ENCODE assay signal across 8 cellular contexts in the genomic region with DNA sequence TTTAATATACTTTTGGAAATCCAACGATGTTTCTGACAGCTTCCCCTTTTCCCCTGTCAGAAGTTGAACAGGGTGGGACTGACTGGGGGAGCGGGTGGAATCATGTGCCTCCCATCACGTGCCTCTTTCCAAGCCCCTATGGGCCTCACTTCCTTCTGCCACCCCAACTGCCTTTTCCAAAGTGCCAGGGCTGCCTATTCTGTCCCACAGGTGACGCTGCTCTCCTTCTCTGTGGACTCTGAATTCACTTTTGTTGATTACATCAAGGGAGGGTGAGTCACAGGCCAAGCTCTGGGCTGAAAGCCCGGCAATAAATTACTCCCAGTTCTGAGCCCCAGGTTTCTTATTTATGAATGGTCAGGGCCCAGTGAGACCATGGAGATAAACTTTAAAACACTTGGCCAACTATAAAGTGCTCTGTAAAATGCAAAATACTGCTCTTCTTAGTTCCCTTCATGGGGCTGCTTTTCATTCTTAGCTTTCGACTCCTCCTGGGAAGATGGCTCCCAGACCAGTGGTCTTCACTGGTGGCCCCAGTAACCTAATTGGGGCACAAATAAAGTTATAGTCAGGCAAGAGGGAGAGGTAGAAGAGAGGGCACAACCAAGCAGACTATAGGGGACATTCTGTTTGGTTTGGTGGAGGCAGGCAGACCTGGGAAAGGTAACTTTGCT. TPM values are rescaled to one million over a fixed set of nuclear protein-coding genes. Genes with fewer than 3 reads are reported as not detected.
DNase-seq lines count a peak whose midpoint lies in the region; ATAC-seq and TF ChIP-seq lines count a peak whose summit lies in the region.

No MANE protein-coding gene starts in this region.

- no peaks in the 10 kb centered on the region for H3K27me3 ChIP-seq in MG63
- no peaks in the 10 kb centered on the region for H3K27me3 ChIP-seq in cardiac muscle cell
- no peaks in the 10 kb centered on the region for H3K27me3 ChIP-seq in prostate gland (replicated peaks; ENCODE audit: insufficient read depth)

- intact Hi-C loops in prostate gland (cut with DNase I), result loop anchor here (2.0 kb wide), 1 partner anchor 231 kb away; no protein-coding TSS in a partner anchor

- no peak for TF ChIP-seq POLR2A in prostate gland (IDR thresholded peaks at IDR 0.05)

- WGBS in prostate gland, result 16% methylated on average over 6 of the region's 6 CpGs

- H3K9me3 ChIP-seq in MG63, result no peaks in the 10 kb centered on the region
- no peaks in the 10 kb centered on the region for H3K9me3 ChIP-seq in cardiac muscle cell (ENCODE audit: low read depth)
- no peaks in the 10 kb centered on the region for H3K9me3 ChIP-seq in prostate gland

- H3K4me3 ChIP-seq in MG63 (no peak overlapping the region), cardiac muscle cell (no peak overlapping the region), prostate gland (no peak overlapping the region)

- H3K36me3 ChIP-seq in MG63, result no peaks in the 10 kb centered on the region
- H3K36me3 ChIP-seq in cardiac muscle cell, result no peaks in the 10 kb centered on the region
- H3K36me3 ChIP-seq in prostate gland, result no peaks in the 10 kb centered on the region

- no peak overlapping the region for H3K27ac ChIP-seq in cardiac muscle cell
- peak overlapping the region; percentile 21 to 38 for H3K27ac ChIP-seq in prostate gland

- no peak for ATAC-seq in GM21786 (IDR thresholded peaks at IDR 0.05; ENCODE audit: unreplicated experiment)

- peak; percentile 99 for TF ChIP-seq CTCF in cardiac muscle cell (IDR thresholded peaks at IDR 0.05; ENCODE audit: low read depth, low read length)
- TF ChIP-seq CTCF in prostate gland (IDR thresholded peaks at IDR 0.05), result peak; percentile 37 to 92 (median 84)

- DNase-seq in ELR (ENCODE audit: low read depth) (peak; percentile 93), MG63 (peak; percentile 81), cardiac muscle cell (ENCODE audit: low read depth in 1 of 2, low spot score in 1 of 2) (peak in 1 of 2 donors; percentile 94), prostate gland (ENCODE audit: low spot score) (peak; percentile 85), NCI-H1694 (lab: John Stamatoyannopoulos, UW) (no peak), DMS114 treated with DMSO at 0.1 percent for 48 hours (lab: John Stamatoyannopoulos, UW; ENCODE audit: unreplicated experiment) (no peak)
- peak; percentile 39 for DNase-seq in activated naive CD4-positive, alpha-beta T cell treated with anti-CD3 and anti-CD28 coated beads, Interleukin-2, amount 50 U/mL, for 16 hours

- no peaks in the 10 kb centered on the region for H3K4me1 ChIP-seq in cardiac muscle cell (ENCODE audit: low read depth)
- no peaks in the 10 kb centered on the region for H3K4me1 ChIP-seq in prostate gland (replicated peaks)

RNA-seq across cellular contexts. Expression of gene CPNE9, which starts 12.3 kb away (rescaled TPM):
- not detected in 2 replicates for total RNA-seq in MG63 (2014; rRNA removed; shearing (Covaris generic); ENCODE audit: low replicate concordance)
- total RNA-seq in cardiac muscle cell, result not detected in 2 replicates
- 0.06 TPM in 1 of 2 replicates, not detected in the other for polyA plus RNA-seq in cardiac muscle cell
- total RNA-seq in prostate gland, result not detected

RNA-seq across cellular contexts. Expression of gene BRPF1, which starts 15.6 kb away (rescaled TPM):
- 4.9 and 7.0 TPM in 2 replicates for total RNA-seq in MG63 (2014; rRNA removed; shearing (Covaris generic); ENCODE audit: low replicate concordance)
- 15.7 and 17.3 TPM in 2 replicates for total RNA-seq in cardiac muscle cell
- 11.1 and 11.4 TPM in 2 replicates for polyA plus RNA-seq in cardiac muscle cell
- 10 to 100 TPM; 14.2 to 43.5 TPM for total RNA-seq in prostate gland

RNA-seq across cellular contexts. Expression of gene OGG1, which starts 33.9 kb away (rescaled TPM):
- 8.0 and 21.4 TPM in 2 replicates for total RNA-seq in MG63 (2014; rRNA removed; shearing (Covaris generic); ENCODE audit: low replicate concordance)
- 30.7 and 32.1 TPM in 2 replicates for total RNA-seq in cardiac muscle cell
- polyA plus RNA-seq in cardiac muscle cell, result 34.5 and 45.9 TPM in 2 replicates
- total RNA-seq in prostate gland, result 10 to 100 TPM; 22.6 to 38.2 TPM

RNA-seq across cellular contexts. Expression of gene CAMK1, which starts 53.8 kb away (rescaled TPM):
- 2.7 and 5.0 TPM in 2 replicates for total RNA-seq in MG63 (2014; rRNA removed; shearing (Covaris generic); ENCODE audit: low replicate concordance)
- total RNA-seq in cardiac muscle cell (23.7 and 24.6 TPM in 2 replicates), prostate gland (100 to 1,000 TPM in 1 of 2 donors, 10 to 100 TPM in 1; 74.4 to 167 TPM)
- polyA plus RNA-seq in cardiac muscle cell, result 20.4 and 29.1 TPM in 2 replicates

Comparison
In these comparisons a context has a peak if more than half of its experiments do, and no peak if none do; other contexts are left out.
1. DNase-seq: peak in ELR (single experiment), MG63 (single experiment), activated naive CD4-positive, alpha-beta T cell treated with anti-CD3 and anti-CD28 coated beads, Interleukin-2, amount 50 U/mL, for 16 hours (single experiment) and prostate gland (single experiment); none in NCI-H1694 (single experiment) and DMS114 treated with DMSO at 0.1 percent for 48 hours (single experiment).